In the genomic region with DNA sequence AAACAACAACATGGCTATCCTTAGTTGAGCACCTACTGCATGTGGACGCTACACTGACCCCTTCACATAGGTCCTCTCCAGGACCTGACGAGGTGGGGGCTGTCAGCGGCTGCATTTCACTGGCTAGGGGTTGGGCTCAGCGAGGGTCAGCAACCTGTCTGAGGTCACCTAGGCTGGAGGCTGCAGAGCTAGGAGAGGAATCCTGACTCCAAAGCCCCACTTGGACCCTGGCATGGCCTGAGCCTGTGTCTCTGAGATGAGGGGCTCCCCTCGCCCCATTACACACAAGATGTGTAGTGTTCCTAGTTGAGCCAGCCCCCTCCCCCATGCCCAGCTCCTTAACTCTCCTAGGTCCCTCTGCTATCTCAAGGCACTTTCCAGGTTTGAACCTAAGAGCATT, we compare ENCODE assay signal across 13 cellular contexts. TPM values are rescaled to one million over a fixed set of nuclear protein-coding genes. Genes with fewer than 3 reads are reported as not detected.
DNase-seq lines count a peak whose midpoint lies in the region; ATAC-seq, FAIRE-seq and TF ChIP-seq lines count a peak whose summit lies in the region.
"Had no signal": no experiment of that assay in that cellular context is flagged by ENCODE, and none has a peak within 500 bp of the region (broad histone marks: within the 10 kb centered on the region; RNA-seq: fewer than 3 reads in every experiment).

No MANE protein-coding gene starts in this region.

- H3K4me1 ChIP-seq in HepG2 (ENCODE audit: insufficient read depth, low read length) (peaks cover 53% of the 10 kb centered on the region), right lobe of liver (peaks cover 0 to 98% (median 53%) of the 10 kb centered on the region in 4 donors), upper lobe of right lung (peaks cover 75% of the 10 kb centered on the region)

- H3K9ac ChIP-seq in HepG2 (ENCODE audit: insufficient read depth, low read depth, low read length) = no peak overlapping the region

- POLR2A ChIA-PET in HepG2 (lab: Yijun Ruan, JAX) = interaction anchor here (3.5 kb wide), 1 partner anchor 9 kb away, joined by 12 read pairs; no protein-coding TSS in a partner anchor

- H3K9me3 Mint-ChIP-seq in chondrocyte (ENCODE audit: low read depth) (no peaks in the 10 kb centered on the region), osteocyte (ENCODE audit: unreplicated experiment) (no peaks in the 10 kb centered on the region)

- no peak for ATAC-seq in HepG2
- ATAC-seq in right lobe of liver = no peak
- ATAC-seq in upper lobe of right lung = no peak
- no peak for ATAC-seq in GM18502 (IDR thresholded peaks at IDR 0.05; ENCODE audit: poor library complexity, unreplicated experiment)

- TF ChIP-seq RAD21 in HepG2 (CRISPR knock-in tag; IDR thresholded peaks at IDR 0.05) = no peak

- H3K27me3 ChIP-seq in HepG2 (ENCODE audit: control insufficient read depth in 1 of 2, insufficient read depth in 2 of 2, low read length in 2 of 2) = no peaks in the 10 kb centered on the region
- no peaks in the 10 kb centered on the region for H3K27me3 ChIP-seq in right lobe of liver
- H3K27me3 ChIP-seq in upper lobe of right lung = no peaks in the 10 kb centered on the region

- peaks cover 91% of the 10 kb centered on the region for H3K79me2 ChIP-seq in HepG2 (ENCODE audit: insufficient read depth, low read length)

- peaks cover 13 to 32% of the 10 kb centered on the region in 2 experiments for H3K36me3 ChIP-seq in HepG2 (replicated peaks in 1 of 2; ENCODE audit: control insufficient read depth in 1 of 2, insufficient read depth in 2 of 2, low read length in 2 of 2)
- no peaks in the 10 kb centered on the region for H3K36me3 ChIP-seq in right lobe of liver
- no peaks in the 10 kb centered on the region for H3K36me3 ChIP-seq in upper lobe of right lung

- TF ChIP-seq POLR2A in HepG2 (IDR thresholded peaks at IDR 0.05; ENCODE audit: insufficient read depth in 1 of 2, low read depth in 2 of 2, low read length in 2 of 2) (no peak), right lobe of liver (IDR thresholded peaks at IDR 0.05) (no peak)

- no peaks in the 10 kb centered on the region for H3K27me3 Mint-ChIP-seq in chondrocyte (ENCODE audit: low read depth)
- H3K27me3 Mint-ChIP-seq in osteocyte (ENCODE audit: unreplicated experiment) = no peaks in the 10 kb centered on the region

- H3K9me3 ChIP-seq in HepG2 (ENCODE audit: low read length) = no peaks in the 10 kb centered on the region
- H3K9me3 ChIP-seq in right lobe of liver = no peaks in the 10 kb centered on the region
- no peaks in the 10 kb centered on the region for H3K9me3 ChIP-seq in upper lobe of right lung
- H3K9me3 ChIP-seq: Caco-2 had no signal

- TF ChIP-seq EP300 in HepG2 (IDR thresholded peaks at IDR 0.05; ENCODE audit: low read depth in 2 of 2, low read length in 2 of 2) (no peak), HepG2 (CRISPR knock-in tag; IDR thresholded peaks at IDR 0.05; ENCODE audit: borderline replicate concordance) (no peak)

- FAIRE-seq in HepG2 (lab: Jason Lieb, UNC) = no peak

- CTCF ChIA-PET in HepG2 (lab: Yijun Ruan, JAX; ENCODE audit: low intra/inter-chr PET ratio, low total read pairs) = no interaction called here

- no peak overlapping the region for H2AFZ ChIP-seq in HepG2 (ENCODE audit: low read length)

- in situ Hi-C loops in HepG2 (cut with HindIII; ENCODE audit: extremely low pct_ligation_motif_present, low pct_unique_long_range_greater_than_20kb) = no loop called here

- H3K36me3 Mint-ChIP-seq in chondrocyte (ENCODE audit: low read depth) (no peaks in the 10 kb centered on the region), osteocyte (ENCODE audit: unreplicated experiment) (no peaks in the 10 kb centered on the region)

- H3K27ac Mint-ChIP-seq in chondrocyte (ENCODE audit: unreplicated experiment) = peak overlapping the region; percentile 87
- H3K27ac Mint-ChIP-seq in osteocyte (ENCODE audit: unreplicated experiment) = peak overlapping the region; percentile 60

- H3K4me3 Mint-ChIP-seq in chondrocyte (ENCODE audit: unreplicated experiment) (no peak overlapping the region), osteocyte (ENCODE audit: unreplicated experiment) (no peak overlapping the region)

- H3K4me1 Mint-ChIP-seq in chondrocyte (ENCODE audit: low read depth) (peaks cover 87% of the 10 kb centered on the region), osteocyte (ENCODE audit: unreplicated experiment) (peaks cover 83% of the 10 kb centered on the region)

- TSS peak; percentile 25 for BruUV-seq in HepG2 (replicated peaks; lab: Mats Ljungman, UMichigan)

- no peak overlapping the region for H3K4me3 ChIP-seq in HepG2 (replicated peaks in 1 of 3; ENCODE audit: insufficient read depth in 1 of 3, low read depth in 2 of 3, low read length in 3 of 3)
- H3K4me3 ChIP-seq in right lobe of liver = no peak overlapping the region
- no peak overlapping the region for H3K4me3 ChIP-seq in upper lobe of right lung

- WGBS in HepG2 (ENCODE audit: low lambda C conversion rate) = 100% methylated on average over 2 of the region's 5 CpGs
- WGBS in right lobe of liver (ENCODE audit: insufficient coverage, low coverage, low lambda C conversion rate, missing lambda C conversion rate) = 10% methylated on average over 2 of the region's 5 CpGs

- H3K27ac ChIP-seq in HepG2 (ENCODE audit: extremely low read length, insufficient read depth, low read length) (no peak overlapping the region), right lobe of liver (peak overlapping the region in 1 of 3 donors; percentile 80), upper lobe of right lung (peak overlapping the region; percentile 11)
- H3K27ac ChIP-seq: VCaP had no signal

- intact Hi-C loops in HepG2 (cut with micrococcal nuclease; ENCODE audit: unreplicated experiment) = no loop called here
- intact Hi-C loops in right lobe of liver (cut with DNase I) = no loop called here
- intact Hi-C loops in upper lobe of right lung (cut with DNase I) = no loop called here

- H4K20me1 ChIP-seq in HepG2 (ENCODE audit: insufficient read depth, low read length) = peaks cover 78% of the 10 kb centered on the region

- no peak overlapping the region for H3K4me2 ChIP-seq in HepG2 (ENCODE audit: low read depth, low read length)

- DNase-seq in HepG2 (ENCODE audit: low spot score) (no peak), right lobe of liver (no peak), chondrocyte (ENCODE audit: low spot score) (no peak), osteocyte (ENCODE audit: extremely low spot score, unreplicated experiment) (no peak), upper lobe of right lung (peak; percentile 64), RKO (ENCODE audit: low spot score) (no peak)
- DNase-seq in activated effector memory CD4-positive, alpha-beta T cell treated with Interleukin-2 at 50 U/mL for 16 hours = no peak
- DNase-seq: Caco-2; effector memory CD4-positive, alpha-beta T cell; NCI-H1048; stimulated activated CD4-positive, alpha-beta T cell treated with anti-CD3 and anti-CD28 coated beads, Interleukin-1b, Interleukin-23, amount 100 ng/mL, for 48 hours had no signal

- TF ChIP-seq CTCF in HepG2 (CRISPR knock-in tag; IDR thresholded peaks at IDR 0.05) (no peak), right lobe of liver (IDR thresholded peaks at IDR 0.05) (no peak), chondrocyte (IDR thresholded peaks at IDR 0.05) (no peak), osteocyte (IDR thresholded peaks at IDR 0.05) (no peak), upper lobe of right lung (IDR thresholded peaks at IDR 0.05) (no peak)

TF ChIP-seq in HepG2, 621 proteins besides CTCF, POLR2A, EP300 and RAD21:
- TF ChIP-seq FOXK1 (CRISPR knock-in tag; IDR thresholded peaks at IDR 0.05; ENCODE audit: borderline replicate concordance, low read depth) = no peak
- TF ChIP-seq MED13 (CRISPR knock-in tag; IDR thresholded peaks at IDR 0.05) = no peak
- TF ChIP-seq BRCA1 (CRISPR knock-in tag; IDR thresholded peaks at IDR 0.05) = no peak
- TF ChIP-seq MAF1 (CRISPR knock-in tag; IDR thresholded peaks at IDR 0.05; ENCODE audit: borderline replicate concordance) = no peak
- TF ChIP-seq NFIC (IDR thresholded peaks at IDR 0.05; ENCODE audit: low read length) = no peak

RNA-seq across cellular contexts. Expression of gene CXXC5, which starts 15.6 kb away (rescaled TPM):
- 30.7 and 33.0 TPM in 2 replicates for total RNA-seq in HepG2 (2016; rRNA removed; fragmentation: Illumina TruSeq; extraction: Trizol)
- total RNA-seq in HepG2 (2016; cell fraction: cytosol; rRNA removed; fragmentation: Illumina TruSeq; extraction: Trizol; ENCODE audit: low read depth) = 7.4 and 8.6 TPM in 2 replicates
- total RNA-seq in HepG2 (2016; cell fraction: insoluble cytoplasmic fraction; rRNA removed; fragmentation: Illumina TruSeq; extraction: Trizol) = 30.5 and 33.5 TPM in 2 replicates
- 32.7 and 37.9 TPM in 2 replicates for total RNA-seq in HepG2 (2016; cell fraction: membrane; rRNA removed; fragmentation: Illumina TruSeq; extraction: Trizol)
- 17.6 and 21.1 TPM in 2 replicates for total RNA-seq in HepG2 (2016; cell fraction: nucleus; rRNA removed; fragmentation: Illumina TruSeq; extraction: Trizol)
- 27.9 and 32.3 TPM in 2 replicates for polyA plus RNA-seq in HepG2 (2011; rRNA removed)
- polyA plus RNA-seq in HepG2 (2011; cell fraction: cytosol; rRNA removed) = 20.7 and 35.7 TPM in 2 replicates
- 20.0 and 30.1 TPM in 2 replicates for polyA plus RNA-seq in HepG2 (2011; cell fraction: nucleus; rRNA removed)
- 21.9 and 26.2 TPM in 2 replicates for polyA plus RNA-seq in HepG2 (2012)
- 7.7 and 8.6 TPM in 2 replicates for polyA plus RNA-seq in HepG2 (2016; cell fraction: cytosol; fragmentation: Illumina TruSeq; extraction: Trizol; ENCODE audit: low read depth)
- 46.9 and 51.9 TPM in 2 replicates for polyA plus RNA-seq in HepG2 (2016; cell fraction: insoluble cytoplasmic fraction; fragmentation: Illumina TruSeq; extraction: Trizol; ENCODE audit: low read depth)
- polyA plus RNA-seq in HepG2 (2016; cell fraction: membrane; fragmentation: Illumina TruSeq; extraction: Trizol; ENCODE audit: low read depth) = 30.1 and 31.3 TPM in 2 replicates
- polyA plus RNA-seq in HepG2 (2016; cell fraction: nucleus; fragmentation: Illumina TruSeq; extraction: Trizol; ENCODE audit: insufficient read depth, low read depth) = 39.0 and 44.0 TPM in 2 replicates
- 13.2 and 63.5 TPM in 2 replicates for polyA minus RNA-seq in HepG2 (2011; rRNA and poly(A)+ RNA removed; ENCODE audit: low replicate concordance)
- 26.9 and 37.6 TPM in 2 replicates for polyA minus RNA-seq in HepG2 (2011; cell fraction: cytosol; rRNA and poly(A)+ RNA removed)
- polyA minus RNA-seq in HepG2 (2011; cell fraction: nucleus; rRNA and poly(A)+ RNA removed) = 18.7 and 20.6 TPM in 2 replicates
- 10 to 100 TPM; 44.5 to 84.9 (median 66.4) TPM for total RNA-seq in right lobe of liver
- total RNA-seq in chondrocyte = 144 to 193 TPM (median 145 TPM) in 3 replicates
- 239 and 259 TPM in 2 replicates for total RNA-seq in osteocyte
- 30.6 TPM for total RNA-seq in upper lobe of right lung
